12 cellular contexts compared by ENCODE assay signal in the genomic region with DNA sequence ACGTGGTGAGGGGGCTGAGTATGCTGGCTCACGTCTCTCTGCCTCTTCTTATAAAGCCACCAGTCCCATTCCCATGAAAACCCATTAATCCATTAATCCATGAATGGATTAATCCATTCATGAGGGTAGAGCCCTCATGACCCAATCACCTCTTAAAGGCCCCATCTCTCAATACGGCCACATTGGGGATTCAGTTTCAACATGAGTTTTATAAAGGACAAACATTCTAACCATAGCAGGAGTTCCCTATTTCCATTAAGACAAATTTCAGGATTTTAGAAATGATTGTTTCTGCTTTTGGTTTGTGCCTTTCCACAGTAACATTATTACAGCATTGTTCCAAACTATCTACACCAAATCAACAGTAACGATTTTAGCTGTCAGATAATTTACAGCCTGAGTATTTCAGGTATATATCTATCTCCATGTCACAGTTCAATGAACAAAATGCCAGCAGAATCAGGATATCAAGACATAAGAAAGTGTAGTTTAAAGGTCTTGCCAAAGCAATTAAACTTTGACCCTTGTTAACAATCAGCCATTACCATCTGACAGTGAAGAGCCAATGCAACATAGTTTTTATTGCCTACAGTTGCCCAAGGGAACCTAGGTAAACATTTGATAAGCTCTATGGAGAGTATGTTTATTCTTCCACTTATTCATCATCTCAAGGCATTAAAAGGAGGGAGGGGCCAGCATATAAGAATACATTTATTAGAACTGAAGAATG. TPM values are rescaled to one million over a fixed set of nuclear protein-coding genes. Genes with fewer than 3 reads are reported as not detected.
DNase-seq lines count a peak whose midpoint lies in the region; ATAC-seq and TF ChIP-seq lines count a peak whose summit lies in the region.
"Had no signal": no experiment of that assay in that cellular context is flagged by ENCODE, and none has a peak within 500 bp of the region (broad histone marks: within the 10 kb centered on the region; RNA-seq: fewer than 3 reads in every experiment).

No MANE protein-coding gene starts in this region.

- peaks cover 15% of the 10 kb centered on the region for H3F3A ChIP-seq in SK-N-SH (replicated peaks; ENCODE audit: insufficient read depth)

- peak overlapping the region; percentile 15; the same call in 1 of the 2 replicates for H3K4me2 ChIP-seq in SK-N-SH

- H3K27ac ChIP-seq in breast epithelium (no peak overlapping the region), SK-N-SH (ENCODE audit: low read depth in 2 of 2, low read length in 1 of 2) (no peak overlapping the region; a peak in 1 of 4 replicates), left lung (peak overlapping the region; percentile 58 to 60), upper lobe of right lung (peak overlapping the region; percentile 92)
- H3K27ac ChIP-seq: neutrophil had no signal

- peak; percentile 43 for ATAC-seq in left lung
- peak; percentile 33 for ATAC-seq in upper lobe of right lung

- peaks cover 71% of the 10 kb centered on the region for H4K20me1 ChIP-seq in SK-N-SH (ENCODE audit: insufficient read depth)

- TF ChIP-seq EP300 in SK-N-SH (IDR thresholded peaks at IDR 0.05; ENCODE audit: borderline replicate concordance in 1 of 2, low read depth in 1 of 2, low read length in 1 of 2): no peak

- no TSS peak for BruUV-seq in MCF 10A (replicated peaks; lab: Mats Ljungman, UMichigan)

- no peaks in the 10 kb centered on the region for H3K9me3 Mint-ChIP-seq in MCF 10A (ENCODE audit: unreplicated experiment)
- H3K9me3 Mint-ChIP-seq: activated naive CD4-positive, alpha-beta T cell treated with anti-CD3 and anti-CD28 coated beads, Interleukin-2, amount 10 ng/mL, durations not matched to agents 7 days and 5 days; CD4-positive, CD25-positive, alpha-beta regulatory T cell had no signal

- 87% methylated on average over 4 of the region's 4 CpGs for WGBS in SK-N-SH (ENCODE audit: low lambda C conversion rate)

- no peaks in the 10 kb centered on the region for H3K27me3 Mint-ChIP-seq in MCF 10A (ENCODE audit: insufficient read depth, unreplicated experiment)
- H3K27me3 Mint-ChIP-seq: activated naive CD4-positive, alpha-beta T cell treated with anti-CD3 and anti-CD28 coated beads, Interleukin-2, amount 10 ng/mL, durations not matched to agents 7 days and 5 days had no signal

- H3K9me2 ChIP-seq in SK-N-SH: no peaks in the 10 kb centered on the region

- H3K4me1 ChIP-seq in breast epithelium (no peaks in the 10 kb centered on the region), SK-N-SH (ENCODE audit: control insufficient read depth in 1 of 2, insufficient read depth in 2 of 2, low read depth in 1 of 2, low read length in 1 of 2) (peaks cover 14 to 27% of the 10 kb centered on the region in 2 experiments), left lung (peaks cover 48 to 85% of the 10 kb centered on the region in 2 donors), upper lobe of right lung (peaks cover 68% of the 10 kb centered on the region)

- no peak for TF ChIP-seq POLR2A in breast epithelium (IDR thresholded peaks at IDR 0.05)

- no peak overlapping the region for H3K4me3 ChIP-seq in breast epithelium
- no peak overlapping the region for H3K4me3 ChIP-seq in SK-N-SH (ENCODE audit: low read depth in 2 of 2, low read length in 1 of 2)
- H3K4me3 ChIP-seq in left lung: no peak overlapping the region
- H3K4me3 ChIP-seq in upper lobe of right lung: no peak overlapping the region

- H3K36me3 ChIP-seq in breast epithelium: no peaks in the 10 kb centered on the region
- peaks cover 15 to 16% of the 10 kb centered on the region in 2 experiments for H3K36me3 ChIP-seq in SK-N-SH (replicated peaks in 1 of 2; ENCODE audit: control insufficient read depth in 1 of 2, insufficient read depth in 2 of 2, low read length in 1 of 2)
- no peaks in the 10 kb centered on the region for H3K36me3 ChIP-seq in left lung
- H3K36me3 ChIP-seq in upper lobe of right lung: no peaks in the 10 kb centered on the region
- H3K36me3 ChIP-seq: neutrophil had no signal

- no peak for TF ChIP-seq CTCF in MCF 10A (IDR thresholded peaks at IDR 0.05; ENCODE audit: unreplicated experiment)
- TF ChIP-seq CTCF in breast epithelium (IDR thresholded peaks at IDR 0.05): no peak
- TF ChIP-seq CTCF in SK-N-SH (IDR thresholded peaks at IDR 0.05): no peak
- no peak for TF ChIP-seq CTCF in left lung (IDR thresholded peaks at IDR 0.05)
- TF ChIP-seq CTCF in upper lobe of right lung (IDR thresholded peaks at IDR 0.05): no peak

- H3K36me3 Mint-ChIP-seq in MCF 10A (ENCODE audit: insufficient read depth, unreplicated experiment): peaks cover 5% of the 10 kb centered on the region

- intact Hi-C loops in MCF 10A (cut with micrococcal nuclease): no loop called here
- intact Hi-C loops in breast epithelium (cut with DNase I; ENCODE audit: low total_unique reads): no loop called here
- intact Hi-C loops in left lung (cut with DNase I): no loop called here
- intact Hi-C loops in upper lobe of right lung (cut with DNase I): no loop called here

- H3K9me3 ChIP-seq in breast epithelium (no peaks in the 10 kb centered on the region), SK-N-SH (no peaks in the 10 kb centered on the region), left lung (no peaks in the 10 kb centered on the region), upper lobe of right lung (no peaks in the 10 kb centered on the region)
- H3K9me3 ChIP-seq: neutrophil had no signal

- H3K9ac ChIP-seq in SK-N-SH: no peak overlapping the region; the same call in 1 of the 2 replicates

- H3K4me3 Mint-ChIP-seq in MCF 10A (ENCODE audit: unreplicated experiment): no peak overlapping the region
- H3K4me3 Mint-ChIP-seq: activated naive CD4-positive, alpha-beta T cell treated with anti-CD3 and anti-CD28 coated beads, Interleukin-2, amount 10 ng/mL, durations not matched to agents 7 days and 5 days had no signal

- TF ChIP-seq RAD21 in SK-N-SH (IDR thresholded peaks at IDR 0.05; ENCODE audit: low read length): no peak

- CTCF ChIA-PET in MCF 10A (lab: Yijun Ruan, JAX): no interaction called here
- CTCF ChIA-PET in SK-N-SH (lab: Yijun Ruan, JAX): no interaction called here

- no peak for DNase-seq in MCF 10A (ENCODE audit: unreplicated experiment)
- no peak for DNase-seq in breast epithelium (ENCODE audit: low spot score in 2 of 2)
- DNase-seq in SK-N-SH: no peak
- DNase-seq in left lung: no peak
- no peak for DNase-seq in upper lobe of right lung
- no peak for DNase-seq in NAMALWA (ENCODE audit: low spot score)
- no peak for DNase-seq in HUDEP-2 (lab: John Stamatoyannopoulos, UW; ENCODE audit: unreplicated experiment in 76 of 76)
- DNase-seq in iPS-NIHi7 (ENCODE audit: extremely low spot score): no peak
- DNase-seq: activated naive CD4-positive, alpha-beta T cell treated with anti-CD3 and anti-CD28 coated beads, Interleukin-2, amount 10 ng/mL, durations not matched to agents 7 days and 5 days; CD4-positive, CD25-positive, alpha-beta regulatory T cell; NCI-H1694 had no signal

- H3K27me3 ChIP-seq in breast epithelium (no peaks in the 10 kb centered on the region), SK-N-SH (ENCODE audit: insufficient read depth) (no peaks in the 10 kb centered on the region), left lung (no peaks in the 10 kb centered on the region), upper lobe of right lung (no peaks in the 10 kb centered on the region)

- H2AFZ ChIP-seq in SK-N-SH (ENCODE audit: low read depth): no peak overlapping the region

- POLR2A ChIA-PET in MCF 10A (lab: Yijun Ruan, JAX) (no interaction called here), SK-N-SH (lab: Yijun Ruan, JAX) (interaction anchor here (0.8 to 1.3 kb wide), 3 partner anchors 9 to 31 kb away, joined by 3 read pairs; no protein-coding TSS in a partner anchor)

- peaks cover 83% of the 10 kb centered on the region for H3K79me2 ChIP-seq in SK-N-SH (ENCODE audit: insufficient read depth)

- peaks cover 52% of the 10 kb centered on the region for H3K4me1 Mint-ChIP-seq in MCF 10A (ENCODE audit: insufficient read depth, unreplicated experiment)

- peak overlapping the region; percentile 31 for H3K27ac Mint-ChIP-seq in MCF 10A (ENCODE audit: low read depth, unreplicated experiment)
- H3K27ac Mint-ChIP-seq: activated naive CD4-positive, alpha-beta T cell treated with anti-CD3 and anti-CD28 coated beads, Interleukin-2, amount 10 ng/mL, durations not matched to agents 7 days and 5 days; CD4-positive, CD25-positive, alpha-beta regulatory T cell had no signal

TF ChIP-seq in SK-N-SH, 30 proteins besides CTCF, POLR2A, EP300 and RAD21 (continues in another document):
- TF ChIP-seq FOXJ3 (CRISPR knock-in tag; IDR thresholded peaks at IDR 0.05): no peak
- no peak for TF ChIP-seq JUND (IDR thresholded peaks at IDR 0.05)
- TF ChIP-seq, protein P1, sequence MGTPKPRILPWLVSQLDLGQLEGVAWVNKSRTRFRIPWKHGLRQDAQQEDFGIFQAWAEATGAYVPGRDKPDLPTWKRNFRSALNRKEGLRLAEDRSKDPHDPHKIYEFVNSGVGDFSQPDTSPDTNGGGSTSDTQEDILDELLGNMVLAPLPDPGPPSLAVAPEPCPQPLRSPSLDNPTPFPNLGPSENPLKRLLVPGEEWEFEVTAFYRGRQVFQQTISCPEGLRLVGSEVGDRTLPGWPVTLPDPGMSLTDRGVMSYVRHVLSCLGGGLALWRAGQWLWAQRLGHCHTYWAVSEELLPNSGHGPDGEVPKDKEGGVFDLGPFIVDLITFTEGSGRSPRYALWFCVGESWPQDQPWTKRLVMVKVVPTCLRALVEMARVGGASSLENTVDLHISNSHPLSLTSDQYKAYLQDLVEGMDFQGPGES (IDR thresholded peaks at IDR 0.05; ENCODE audit: low read depth, low read length): no peak
- TF ChIP-seq TAF1 (IDR thresholded peaks at IDR 0.05; ENCODE audit: borderline replicate concordance, low read depth, low read length): no peak
- TF ChIP-seq, protein P2, sequence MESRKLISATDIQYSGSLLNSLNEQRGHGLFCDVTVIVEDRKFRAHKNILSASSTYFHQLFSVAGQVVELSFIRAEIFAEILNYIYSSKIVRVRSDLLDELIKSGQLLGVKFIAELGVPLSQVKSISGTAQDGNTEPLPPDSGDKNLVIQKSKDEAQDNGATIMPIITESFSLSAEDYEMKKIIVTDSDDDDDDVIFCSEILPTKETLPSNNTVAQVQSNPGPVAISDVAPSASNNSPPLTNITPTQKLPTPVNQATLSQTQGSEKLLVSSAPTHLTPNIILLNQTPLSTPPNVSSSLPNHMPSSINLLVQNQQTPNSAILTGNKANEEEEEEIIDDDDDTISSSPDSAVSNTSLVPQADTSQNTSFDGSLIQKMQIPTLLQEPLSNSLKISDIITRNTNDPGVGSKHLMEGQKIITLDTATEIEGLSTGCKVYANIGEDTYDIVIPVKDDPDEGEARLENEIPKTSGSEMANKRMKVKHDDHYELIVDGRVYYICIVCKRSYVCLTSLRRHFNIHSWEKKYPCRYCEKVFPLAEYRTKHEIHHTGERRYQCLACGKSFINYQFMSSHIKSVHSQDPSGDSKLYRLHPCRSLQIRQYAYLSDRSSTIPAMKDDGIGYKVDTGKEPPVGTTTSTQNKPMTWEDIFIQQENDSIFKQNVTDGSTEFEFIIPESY (IDR thresholded peaks at IDR 0.05; ENCODE audit: borderline replicate concordance, low read depth): no peak
- no peak for TF ChIP-seq ELF1 (IDR thresholded peaks at IDR 0.05)

RNA-seq across cellular contexts. Expression of a gene that starts 3.8 kb away (rescaled TPM):
- total RNA-seq in MCF 10A (2022) (96.6 and 96.8 TPM in 2 replicates), breast epithelium (100 to 1,000 TPM; 148 to 398 (median 292) TPM), left lung (100 to 1,000 TPM; 385 to 645 TPM), upper lobe of right lung (359 TPM)
- 409 and 600 TPM in 2 replicates for polyA plus RNA-seq in SK-N-SH (2012; rRNA removed)
- 514 and 573 TPM in 2 replicates for polyA plus RNA-seq in SK-N-SH (2012; cell fraction: cytosol; rRNA removed)
- 155 and 239 TPM in 2 replicates for polyA plus RNA-seq in SK-N-SH (2012; cell fraction: nucleus; rRNA removed)

Comparison
In these comparisons a context has a peak if more than half of its experiments do, and no peak if none do; other contexts are left out.
1. H3K27ac ChIP-seq: peak in left lung (2 of 2) and upper lobe of right lung (single experiment); none in breast epithelium (0 of 2) and SK-N-SH (0 of 2).